ENCODE assay signal across 1 cellular context in the genomic region with DNA sequence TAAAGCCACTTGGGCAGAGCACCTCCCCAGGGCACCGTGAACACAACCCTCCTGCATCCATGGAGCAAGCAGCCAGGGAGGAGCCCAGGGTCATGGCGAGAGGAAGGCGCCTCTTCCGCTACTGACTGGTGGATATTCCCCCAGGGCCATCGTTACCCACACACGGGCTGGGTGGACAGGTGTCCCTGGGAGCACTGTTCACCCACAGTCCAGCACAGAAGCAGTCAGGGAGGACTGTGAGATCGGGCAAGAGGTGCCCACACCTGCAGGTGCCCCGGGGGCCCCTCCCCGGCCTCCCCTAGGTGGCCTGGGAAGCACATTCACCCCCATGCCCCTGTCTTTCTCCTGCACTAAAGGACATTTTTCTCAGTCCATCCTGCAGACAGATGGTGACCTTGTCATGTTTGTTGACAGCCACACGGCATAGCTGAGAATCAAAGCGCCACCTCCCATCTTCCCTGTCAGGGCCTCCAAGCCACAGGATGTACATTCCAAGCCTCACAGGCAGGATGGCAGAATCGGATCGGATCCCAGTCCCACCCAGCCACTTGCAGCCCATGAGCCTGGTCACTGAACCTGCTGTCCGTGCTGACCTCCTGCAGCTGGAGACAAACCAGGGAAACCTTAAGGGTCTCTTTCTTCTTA.
TF ChIP-seq lines count a peak whose summit lies in the region.

No MANE protein-coding gene starts in this region.

TF ChIP-seq in HepG2, 621 proteins besides CTCF, POLR2A, EP300 and RAD21 (continued from another document and continues in another):
- TF ChIP-seq, protein P1, sequence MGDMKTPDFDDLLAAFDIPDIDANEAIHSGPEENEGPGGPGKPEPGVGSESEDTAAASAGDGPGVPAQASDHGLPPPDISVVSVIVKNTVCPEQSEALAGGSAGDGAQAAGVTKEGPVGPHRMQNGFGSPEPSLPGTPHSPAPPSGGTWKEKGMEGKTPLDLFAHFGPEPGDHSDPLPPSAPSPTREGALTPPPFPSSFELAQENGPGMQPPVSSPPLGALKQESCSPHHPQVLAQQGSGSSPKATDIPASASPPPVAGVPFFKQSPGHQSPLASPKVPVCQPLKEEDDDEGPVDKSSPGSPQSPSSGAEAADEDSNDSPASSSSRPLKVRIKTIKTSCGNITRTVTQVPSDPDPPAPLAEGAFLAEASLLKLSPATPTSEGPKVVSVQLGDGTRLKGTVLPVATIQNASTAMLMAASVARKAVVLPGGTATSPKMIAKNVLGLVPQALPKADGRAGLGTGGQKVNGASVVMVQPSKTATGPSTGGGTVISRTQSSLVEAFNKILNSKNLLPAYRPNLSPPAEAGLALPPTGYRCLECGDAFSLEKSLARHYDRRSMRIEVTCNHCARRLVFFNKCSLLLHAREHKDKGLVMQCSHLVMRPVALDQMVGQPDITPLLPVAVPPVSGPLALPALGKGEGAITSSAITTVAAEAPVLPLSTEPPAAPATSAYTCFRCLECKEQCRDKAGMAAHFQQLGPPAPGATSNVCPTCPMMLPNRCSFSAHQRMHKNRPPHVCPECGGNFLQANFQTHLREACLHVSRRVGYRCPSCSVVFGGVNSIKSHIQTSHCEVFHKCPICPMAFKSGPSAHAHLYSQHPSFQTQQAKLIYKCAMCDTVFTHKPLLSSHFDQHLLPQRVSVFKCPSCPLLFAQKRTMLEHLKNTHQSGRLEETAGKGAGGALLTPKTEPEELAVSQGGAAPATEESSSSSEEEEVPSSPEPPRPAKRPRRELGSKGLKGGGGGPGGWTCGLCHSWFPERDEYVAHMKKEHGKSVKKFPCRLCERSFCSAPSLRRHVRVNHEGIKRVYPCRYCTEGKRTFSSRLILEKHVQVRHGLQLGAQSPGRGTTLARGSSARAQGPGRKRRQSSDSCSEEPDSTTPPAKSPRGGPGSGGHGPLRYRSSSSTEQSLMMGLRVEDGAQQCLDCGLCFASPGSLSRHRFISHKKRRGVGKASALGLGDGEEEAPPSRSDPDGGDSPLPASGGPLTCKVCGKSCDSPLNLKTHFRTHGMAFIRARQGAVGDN (CRISPR knock-in tag; IDR thresholded peaks at IDR 0.05), result peak; percentile 69
- TF ChIP-seq HDAC2 (CRISPR knock-in tag; IDR thresholded peaks at IDR 0.05), result peak; percentile 72; the same call in 1 of the 2 replicates
- TF ChIP-seq ERF (CRISPR knock-in tag; IDR thresholded peaks at IDR 0.05), result 0 out of 2 replicates have a peak, but pooled peaks have one; percentile 47
- TF ChIP-seq ZNF292 (CRISPR knock-in tag; IDR thresholded peaks at IDR 0.05; ENCODE audit: borderline replicate concordance, low read depth), result peak; percentile 74; the same call in 1 of the 2 replicates
- TF ChIP-seq SAP130 (CRISPR knock-in tag; IDR thresholded peaks at IDR 0.05; ENCODE audit: low read depth), result peak; percentile 69; the same call in 1 of the 2 replicates
- no peak for TF ChIP-seq ATF1 (CRISPR knock-in tag; IDR thresholded peaks at IDR 0.05)
- TF ChIP-seq ZFX (CRISPR knock-in tag; IDR thresholded peaks at IDR 0.05; ENCODE audit: low read depth), result peak; percentile 64
- TF ChIP-seq ZMYM3 (CRISPR knock-in tag; IDR thresholded peaks at IDR 0.05), result peak; percentile 41; the same call in 1 of the 2 replicates
- TF ChIP-seq, protein P2, sequence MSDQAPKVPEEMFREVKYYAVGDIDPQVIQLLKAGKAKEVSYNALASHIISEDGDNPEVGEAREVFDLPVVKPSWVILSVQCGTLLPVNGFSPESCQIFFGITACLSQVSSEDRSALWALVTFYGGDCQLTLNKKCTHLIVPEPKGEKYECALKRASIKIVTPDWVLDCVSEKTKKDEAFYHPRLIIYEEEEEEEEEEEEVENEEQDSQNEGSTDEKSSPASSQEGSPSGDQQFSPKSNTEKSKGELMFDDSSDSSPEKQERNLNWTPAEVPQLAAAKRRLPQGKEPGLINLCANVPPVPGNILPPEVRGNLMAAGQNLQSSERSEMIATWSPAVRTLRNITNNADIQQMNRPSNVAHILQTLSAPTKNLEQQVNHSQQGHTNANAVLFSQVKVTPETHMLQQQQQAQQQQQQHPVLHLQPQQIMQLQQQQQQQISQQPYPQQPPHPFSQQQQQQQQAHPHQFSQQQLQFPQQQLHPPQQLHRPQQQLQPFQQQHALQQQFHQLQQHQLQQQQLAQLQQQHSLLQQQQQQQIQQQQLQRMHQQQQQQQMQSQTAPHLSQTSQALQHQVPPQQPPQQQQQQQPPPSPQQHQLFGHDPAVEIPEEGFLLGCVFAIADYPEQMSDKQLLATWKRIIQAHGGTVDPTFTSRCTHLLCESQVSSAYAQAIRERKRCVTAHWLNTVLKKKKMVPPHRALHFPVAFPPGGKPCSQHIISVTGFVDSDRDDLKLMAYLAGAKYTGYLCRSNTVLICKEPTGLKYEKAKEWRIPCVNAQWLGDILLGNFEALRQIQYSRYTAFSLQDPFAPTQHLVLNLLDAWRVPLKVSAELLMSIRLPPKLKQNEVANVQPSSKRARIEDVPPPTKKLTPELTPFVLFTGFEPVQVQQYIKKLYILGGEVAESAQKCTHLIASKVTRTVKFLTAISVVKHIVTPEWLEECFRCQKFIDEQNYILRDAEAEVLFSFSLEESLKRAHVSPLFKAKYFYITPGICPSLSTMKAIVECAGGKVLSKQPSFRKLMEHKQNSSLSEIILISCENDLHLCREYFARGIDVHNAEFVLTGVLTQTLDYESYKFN (CRISPR knock-in tag; conservative IDR thresholded peaks at IDR 0.05), result peak; percentile 77
- TF ChIP-seq TGIF2 (CRISPR knock-in tag; IDR thresholded peaks at IDR 0.05), result peak; percentile 70; the same call in 1 of the 2 replicates
- no peak for TF ChIP-seq ZNF224 (CRISPR knock-in tag; IDR thresholded peaks at IDR 0.05)
- TF ChIP-seq GATAD2A (CRISPR knock-in tag; IDR thresholded peaks at IDR 0.05), result peak; percentile 64
- TF ChIP-seq NR2F6 (IDR thresholded peaks at IDR 0.05), result no peak
- TF ChIP-seq NR2F6 (CRISPR knock-in tag; IDR thresholded peaks at IDR 0.05), result peak; percentile 61; the same call in 1 of the 2 replicates
- TF ChIP-seq, protein P3, sequence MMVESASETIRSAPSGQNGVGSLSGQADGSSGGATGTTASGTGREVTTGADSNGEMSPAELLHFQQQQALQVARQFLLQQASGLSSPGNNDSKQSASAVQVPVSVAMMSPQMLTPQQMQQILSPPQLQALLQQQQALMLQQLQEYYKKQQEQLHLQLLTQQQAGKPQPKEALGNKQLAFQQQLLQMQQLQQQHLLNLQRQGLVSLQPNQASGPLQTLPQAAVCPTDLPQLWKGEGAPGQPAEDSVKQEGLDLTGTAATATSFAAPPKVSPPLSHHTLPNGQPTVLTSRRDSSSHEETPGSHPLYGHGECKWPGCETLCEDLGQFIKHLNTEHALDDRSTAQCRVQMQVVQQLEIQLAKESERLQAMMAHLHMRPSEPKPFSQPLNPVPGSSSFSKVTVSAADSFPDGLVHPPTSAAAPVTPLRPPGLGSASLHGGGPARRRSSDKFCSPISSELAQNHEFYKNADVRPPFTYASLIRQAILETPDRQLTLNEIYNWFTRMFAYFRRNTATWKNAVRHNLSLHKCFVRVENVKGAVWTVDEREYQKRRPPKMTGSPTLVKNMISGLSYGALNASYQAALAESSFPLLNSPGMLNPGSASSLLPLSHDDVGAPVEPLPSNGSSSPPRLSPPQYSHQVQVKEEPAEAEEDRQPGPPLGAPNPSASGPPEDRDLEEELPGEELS (CRISPR knock-in tag; IDR thresholded peaks at IDR 0.05), result 0 out of 2 replicates have a peak, but pooled peaks have one; percentile 33
- 0 out of 2 replicates have a peak, but pooled peaks have one; percentile 45 for TF ChIP-seq ZNF563 (CRISPR knock-in tag; IDR thresholded peaks at IDR 0.05)
- TF ChIP-seq, protein P4, sequence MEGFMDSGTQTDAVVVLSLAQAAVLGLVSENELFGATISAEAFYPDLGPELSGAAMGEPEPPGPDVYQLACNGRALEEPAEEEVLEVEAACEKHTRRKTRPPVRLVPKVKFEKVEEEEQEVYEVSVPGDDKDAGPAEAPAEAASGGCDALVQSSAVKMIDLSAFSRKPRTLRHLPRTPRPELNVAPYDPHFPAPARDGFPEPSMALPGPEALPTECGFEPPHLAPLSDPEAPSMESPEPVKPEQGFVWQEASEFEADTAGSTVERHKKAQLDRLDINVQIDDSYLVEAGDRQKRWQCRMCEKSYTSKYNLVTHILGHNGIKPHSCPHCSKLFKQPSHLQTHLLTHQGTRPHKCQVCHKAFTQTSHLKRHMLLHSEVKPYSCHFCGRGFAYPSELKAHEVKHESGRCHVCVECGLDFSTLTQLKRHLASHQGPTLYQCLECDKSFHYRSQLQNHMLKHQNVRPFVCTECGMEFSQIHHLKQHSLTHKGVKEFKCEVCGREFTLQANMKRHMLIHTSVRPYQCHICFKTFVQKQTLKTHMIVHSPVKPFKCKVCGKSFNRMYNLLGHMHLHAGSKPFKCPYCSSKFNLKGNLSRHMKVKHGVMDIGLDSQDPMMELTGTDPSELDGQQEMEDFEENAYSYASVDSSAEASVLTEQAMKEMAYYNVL (CRISPR knock-in tag; IDR thresholded peaks at IDR 0.05; ENCODE audit: borderline replicate concordance), result 0 out of 2 replicates have a peak, but pooled peaks have one; percentile 51
- TF ChIP-seq HOXA3 (CRISPR knock-in tag; IDR thresholded peaks at IDR 0.05), result peak; percentile 62; the same call in 1 of the 2 replicates
- TF ChIP-seq RARA (CRISPR knock-in tag; IDR thresholded peaks at IDR 0.05), result peak; percentile 74
- TF ChIP-seq, protein P5, sequence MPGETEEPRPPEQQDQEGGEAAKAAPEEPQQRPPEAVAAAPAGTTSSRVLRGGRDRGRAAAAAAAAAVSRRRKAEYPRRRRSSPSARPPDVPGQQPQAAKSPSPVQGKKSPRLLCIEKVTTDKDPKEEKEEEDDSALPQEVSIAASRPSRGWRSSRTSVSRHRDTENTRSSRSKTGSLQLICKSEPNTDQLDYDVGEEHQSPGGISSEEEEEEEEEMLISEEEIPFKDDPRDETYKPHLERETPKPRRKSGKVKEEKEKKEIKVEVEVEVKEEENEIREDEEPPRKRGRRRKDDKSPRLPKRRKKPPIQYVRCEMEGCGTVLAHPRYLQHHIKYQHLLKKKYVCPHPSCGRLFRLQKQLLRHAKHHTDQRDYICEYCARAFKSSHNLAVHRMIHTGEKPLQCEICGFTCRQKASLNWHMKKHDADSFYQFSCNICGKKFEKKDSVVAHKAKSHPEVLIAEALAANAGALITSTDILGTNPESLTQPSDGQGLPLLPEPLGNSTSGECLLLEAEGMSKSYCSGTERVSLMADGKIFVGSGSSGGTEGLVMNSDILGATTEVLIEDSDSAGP (CRISPR knock-in tag; IDR thresholded peaks at IDR 0.05; ENCODE audit: borderline replicate concordance), result 0 out of 2 replicates have a peak, but pooled peaks have one; percentile 23
- no peak for TF ChIP-seq ZNF10 (CRISPR knock-in tag; IDR thresholded peaks at IDR 0.05; ENCODE audit: borderline replicate concordance, low read depth)
- TF ChIP-seq, protein P6, sequence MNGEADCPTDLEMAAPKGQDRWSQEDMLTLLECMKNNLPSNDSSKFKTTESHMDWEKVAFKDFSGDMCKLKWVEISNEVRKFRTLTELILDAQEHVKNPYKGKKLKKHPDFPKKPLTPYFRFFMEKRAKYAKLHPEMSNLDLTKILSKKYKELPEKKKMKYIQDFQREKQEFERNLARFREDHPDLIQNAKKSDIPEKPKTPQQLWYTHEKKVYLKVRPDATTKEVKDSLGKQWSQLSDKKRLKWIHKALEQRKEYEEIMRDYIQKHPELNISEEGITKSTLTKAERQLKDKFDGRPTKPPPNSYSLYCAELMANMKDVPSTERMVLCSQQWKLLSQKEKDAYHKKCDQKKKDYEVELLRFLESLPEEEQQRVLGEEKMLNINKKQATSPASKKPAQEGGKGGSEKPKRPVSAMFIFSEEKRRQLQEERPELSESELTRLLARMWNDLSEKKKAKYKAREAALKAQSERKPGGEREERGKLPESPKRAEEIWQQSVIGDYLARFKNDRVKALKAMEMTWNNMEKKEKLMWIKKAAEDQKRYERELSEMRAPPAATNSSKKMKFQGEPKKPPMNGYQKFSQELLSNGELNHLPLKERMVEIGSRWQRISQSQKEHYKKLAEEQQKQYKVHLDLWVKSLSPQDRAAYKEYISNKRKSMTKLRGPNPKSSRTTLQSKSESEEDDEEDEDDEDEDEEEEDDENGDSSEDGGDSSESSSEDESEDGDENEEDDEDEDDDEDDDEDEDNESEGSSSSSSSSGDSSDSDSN (CRISPR knock-in tag; IDR thresholded peaks at IDR 0.05), result 0 out of 2 replicates have a peak, but pooled peaks have one; percentile 35
- TF ChIP-seq ZBTB7B (CRISPR knock-in tag; IDR thresholded peaks at IDR 0.05), result 0 out of 2 replicates have a peak, but pooled peaks have one; percentile 42
- TF ChIP-seq SIN3B (IDR thresholded peaks at IDR 0.05; ENCODE audit: low read length), result no peak
- TF ChIP-seq, protein P7, sequence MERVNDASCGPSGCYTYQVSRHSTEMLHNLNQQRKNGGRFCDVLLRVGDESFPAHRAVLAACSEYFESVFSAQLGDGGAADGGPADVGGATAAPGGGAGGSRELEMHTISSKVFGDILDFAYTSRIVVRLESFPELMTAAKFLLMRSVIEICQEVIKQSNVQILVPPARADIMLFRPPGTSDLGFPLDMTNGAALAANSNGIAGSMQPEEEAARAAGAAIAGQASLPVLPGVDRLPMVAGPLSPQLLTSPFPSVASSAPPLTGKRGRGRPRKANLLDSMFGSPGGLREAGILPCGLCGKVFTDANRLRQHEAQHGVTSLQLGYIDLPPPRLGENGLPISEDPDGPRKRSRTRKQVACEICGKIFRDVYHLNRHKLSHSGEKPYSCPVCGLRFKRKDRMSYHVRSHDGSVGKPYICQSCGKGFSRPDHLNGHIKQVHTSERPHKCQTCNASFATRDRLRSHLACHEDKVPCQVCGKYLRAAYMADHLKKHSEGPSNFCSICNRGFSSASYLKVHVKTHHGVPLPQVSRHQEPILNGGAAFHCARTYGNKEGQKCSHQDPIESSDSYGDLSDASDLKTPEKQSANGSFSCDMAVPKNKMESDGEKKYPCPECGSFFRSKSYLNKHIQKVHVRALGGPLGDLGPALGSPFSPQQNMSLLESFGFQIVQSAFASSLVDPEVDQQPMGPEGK (CRISPR knock-in tag; IDR thresholded peaks at IDR 0.05), result peak; percentile 38; the same call in 1 of the 2 replicates
- peak; percentile 60 for TF ChIP-seq HDAC1 (CRISPR knock-in tag; IDR thresholded peaks at IDR 0.05)
- TF ChIP-seq IRF2 (CRISPR knock-in tag; IDR thresholded peaks at IDR 0.05), result no peak
- peak; percentile 24; the same call in 1 of the 2 replicates for TF ChIP-seq STAG1 (CRISPR knock-in tag; IDR thresholded peaks at IDR 0.05)
- TF ChIP-seq KDM1A (CRISPR knock-in tag; IDR thresholded peaks at IDR 0.05), result peak; percentile 67; the same call in 1 of the 2 replicates
- TF ChIP-seq ZNF543 (CRISPR knock-in tag; IDR thresholded peaks at IDR 0.05), result no peak
- TF ChIP-seq, protein P8, sequence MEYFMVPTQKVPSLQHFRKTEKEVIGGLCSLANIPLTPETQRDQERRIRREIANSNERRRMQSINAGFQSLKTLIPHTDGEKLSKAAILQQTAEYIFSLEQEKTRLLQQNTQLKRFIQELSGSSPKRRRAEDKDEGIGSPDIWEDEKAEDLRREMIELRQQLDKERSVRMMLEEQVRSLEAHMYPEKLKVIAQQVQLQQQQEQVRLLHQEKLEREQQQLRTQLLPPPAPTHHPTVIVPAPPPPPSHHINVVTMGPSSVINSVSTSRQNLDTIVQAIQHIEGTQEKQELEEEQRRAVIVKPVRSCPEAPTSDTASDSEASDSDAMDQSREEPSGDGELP (IDR thresholded peaks at IDR 0.05; ENCODE audit: borderline replicate concordance, low read depth), result peak; percentile 30; the same call in 1 of the 2 replicates
- TF ChIP-seq, protein P9, sequence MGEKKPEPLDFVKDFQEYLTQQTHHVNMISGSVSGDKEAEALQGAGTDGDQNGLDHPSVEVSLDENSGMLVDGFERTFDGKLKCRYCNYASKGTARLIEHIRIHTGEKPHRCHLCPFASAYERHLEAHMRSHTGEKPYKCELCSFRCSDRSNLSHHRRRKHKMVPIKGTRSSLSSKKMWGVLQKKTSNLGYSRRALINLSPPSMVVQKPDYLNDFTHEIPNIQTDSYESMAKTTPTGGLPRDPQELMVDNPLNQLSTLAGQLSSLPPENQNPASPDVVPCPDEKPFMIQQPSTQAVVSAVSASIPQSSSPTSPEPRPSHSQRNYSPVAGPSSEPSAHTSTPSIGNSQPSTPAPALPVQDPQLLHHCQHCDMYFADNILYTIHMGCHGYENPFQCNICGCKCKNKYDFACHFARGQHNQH (CRISPR knock-in tag; IDR thresholded peaks at IDR 0.05), result 0 out of 2 replicates have a peak, but pooled peaks have one; percentile 20
- peak; percentile 81 for TF ChIP-seq ESRRA (CRISPR knock-in tag; IDR thresholded peaks at IDR 0.05; ENCODE audit: low read depth)
- no peak for TF ChIP-seq MTA3 (CRISPR knock-in tag; IDR thresholded peaks at IDR 0.05)
